Comparison of ENCODE assay signal across 11 cellular contexts in genomic region chr6:111781055-111781708, GRCh38.
DNase-seq lines count a peak whose midpoint lies in the region; ATAC-seq and TF ChIP-seq lines count a peak whose summit lies in the region.
"Had no signal": no experiment of that assay in that cellular context is flagged by ENCODE, and none has a peak within 500 bp of the region (broad histone marks: within the 10 kb centered on the region; RNA-seq: fewer than 3 reads in every experiment).

No MANE protein-coding gene starts in this region.

- peaks cover 49% of the 10 kb centered on the region for H3K36me3 Mint-ChIP-seq in activated CD4-positive, alpha-beta memory T cell treated with anti-CD3 and anti-CD28 coated beads for 36 hours

- TF ChIP-seq RAD21 in SK-N-SH (IDR thresholded peaks at IDR 0.05; ENCODE audit: low read length) = no peak

- H3K27ac ChIP-seq in SK-N-SH (ENCODE audit: low read depth in 2 of 2, low read length in 1 of 2) = no peak overlapping the region; a peak in 1 of 4 replicates
- H3K27ac ChIP-seq in gastroesophageal sphincter = peak overlapping the region in 1 of 4 donors; percentile 6
- H3K27ac ChIP-seq in skin epidermis = peak overlapping the region in 13 of 21 experiments; percentile 1 to 79 (median 55)

- 75% methylated on average over 11 of the region's 11 CpGs for WGBS in SK-N-SH (ENCODE audit: low lambda C conversion rate)
- 54 to 62% methylated on average over 11 of the region's 11 CpGs for WGBS in gastroesophageal sphincter (ENCODE audit: low coverage in 1 of 2), 2 donors

- no peaks in the 10 kb centered on the region for H4K20me1 ChIP-seq in SK-N-SH (ENCODE audit: insufficient read depth)

- no peaks in the 10 kb centered on the region for H3K27me3 Mint-ChIP-seq in activated CD4-positive, alpha-beta memory T cell treated with anti-CD3 and anti-CD28 coated beads for 36 hours

- TF ChIP-seq CTCF in SK-N-SH (IDR thresholded peaks at IDR 0.05) (no peak), gastroesophageal sphincter (IDR thresholded peaks at IDR 0.05) (no peak)

- CTCF ChIA-PET in SK-N-SH (lab: Yijun Ruan, JAX) = interaction anchor here (1.7 kb wide), 1 partner anchor 70 kb away, joined by 5 read pairs; no protein-coding TSS in a partner anchor
- CTCF ChIA-PET in activated CD4-positive, alpha-beta memory T cell treated with anti-CD3 and anti-CD28 coated beads for 36 hours (lab: Charles Lee) = interaction anchor here (0.9 to 1.5 kb wide), 3 partner anchors 12 to 23 kb away, joined by 3 to 4 read pairs (median 3); no protein-coding TSS in a partner anchor

- H3K9me3 ChIP-seq in SK-N-SH = no peaks in the 10 kb centered on the region
- H3K9me3 ChIP-seq in gastroesophageal sphincter = no peaks in the 10 kb centered on the region

- peak overlapping the region; percentile 53 for H3K4me3 Mint-ChIP-seq in activated CD4-positive, alpha-beta memory T cell treated with anti-CD3 and anti-CD28 coated beads for 36 hours

- no peaks in the 10 kb centered on the region for H3K9me2 ChIP-seq in SK-N-SH

- H3K27ac Mint-ChIP-seq in activated CD4-positive, alpha-beta memory T cell treated with anti-CD3 and anti-CD28 coated beads for 36 hours = peak overlapping the region; percentile 81

- H3K4me3 ChIP-seq in SK-N-SH (ENCODE audit: low read depth in 2 of 2, low read length in 1 of 2) (no peak overlapping the region), gastroesophageal sphincter (no peak overlapping the region), skin epidermis (no peak overlapping the region)
- H3K4me3 ChIP-seq: GM12878 had no signal

- TF ChIP-seq EP300 in SK-N-SH (IDR thresholded peaks at IDR 0.05; ENCODE audit: borderline replicate concordance in 1 of 2, low read depth in 1 of 2, low read length in 1 of 2) (no peak), gastroesophageal sphincter (IDR thresholded peaks at IDR 0.05) (no peak)

- no peak overlapping the region for H3K4me2 ChIP-seq in SK-N-SH

- no peak overlapping the region for H3K9ac ChIP-seq in SK-N-SH

- peaks cover 5% of the 10 kb centered on the region for H3F3A ChIP-seq in SK-N-SH (replicated peaks; ENCODE audit: insufficient read depth)

- H3K4me1 Mint-ChIP-seq in activated CD4-positive, alpha-beta memory T cell treated with anti-CD3 and anti-CD28 coated beads for 36 hours (ENCODE audit: low read depth) = peaks cover 95% of the 10 kb centered on the region

- DNase-seq in SK-N-SH = no peak
- no peak for DNase-seq in activated CD4-positive, alpha-beta memory T cell treated with anti-CD3 and anti-CD28 coated beads for 36 hours
- DNase-seq in amygdala (lab: John Stamatoyannopoulos, UW) = no peak
- DNase-seq in NCI-H146 treated with DMSO at 0.1 percent for 48 hours (lab: John Stamatoyannopoulos, UW; ENCODE audit: unreplicated experiment) = no peak
- DNase-seq: ACHN; activated CD4-positive, alpha-beta T cell treated with anti-CD3 and anti-CD28 coated beads, Interleukin-2, amount 50 U/mL, for 4 hours had no signal

- intact Hi-C loops in activated CD4-positive, alpha-beta memory T cell treated with anti-CD3 and anti-CD28 coated beads for 36 hours (cut with micrococcal nuclease) = no loop called here

- POLR2A ChIA-PET in SK-N-SH (lab: Yijun Ruan, JAX) = interaction anchor here (1.1 kb wide), 1 partner anchor 12 kb away, joined by 4 read pairs; no protein-coding TSS in a partner anchor
- POLR2A ChIA-PET in activated CD4-positive, alpha-beta memory T cell treated with anti-CD3 and anti-CD28 coated beads for 36 hours (lab: Charles Lee) = interaction anchor here (1.0 to 2.5 kb wide), 5 partner anchors 8 to 21 kb away, joined by 3 to 11 read pairs (median 4); no protein-coding TSS in a partner anchor

- H2AFZ ChIP-seq in SK-N-SH (ENCODE audit: low read depth) = no peak overlapping the region

- H3K4me1 ChIP-seq in SK-N-SH (ENCODE audit: control insufficient read depth in 1 of 2, insufficient read depth in 2 of 2, low read depth in 1 of 2, low read length in 1 of 2) (peaks cover 17 to 34% of the 10 kb centered on the region in 2 experiments; a peak in 3 of 4 replicates), gastroesophageal sphincter (peaks cover 0 to 48% (median 4%) of the 10 kb centered on the region in 3 donors)

- ATAC-seq in SK-N-SH treated with all-trans-retinoic acid at 6 μM for 48 hours (peak; percentile 36; the same call in 2 of the 3 replicates), gastroesophageal sphincter (peak; percentile 52), HG03565 (IDR thresholded peaks at IDR 0.05; ENCODE audit: unreplicated experiment) (no peak)
- ATAC-seq: GM12878 had no signal

- no peak for TF ChIP-seq POLR2A in gastroesophageal sphincter (IDR thresholded peaks at IDR 0.05)

- H3K9me3 Mint-ChIP-seq in activated CD4-positive, alpha-beta memory T cell treated with anti-CD3 and anti-CD28 coated beads for 36 hours = peaks cover 2% of the 10 kb centered on the region

- H3K27me3 ChIP-seq in SK-N-SH (ENCODE audit: insufficient read depth) (no peaks in the 10 kb centered on the region), gastroesophageal sphincter (no peaks in the 10 kb centered on the region)

- no peaks in the 10 kb centered on the region for H3K36me3 ChIP-seq in SK-N-SH (replicated peaks in 1 of 2; ENCODE audit: control insufficient read depth in 1 of 2, insufficient read depth in 2 of 2, low read length in 1 of 2)
- H3K36me3 ChIP-seq in gastroesophageal sphincter = no peaks in the 10 kb centered on the region

- H3K79me2 ChIP-seq in SK-N-SH (ENCODE audit: insufficient read depth) = no peaks in the 10 kb centered on the region; the same call in 1 of the 2 replicates

TF ChIP-seq in SK-N-SH treated with all-trans-retinoic acid at 6 μM for 48 hours, 23 proteins besides CTCF, POLR2A, EP300 and RAD21:
- TF ChIP-seq ZFP3 (CRISPR knock-in tag; IDR thresholded peaks at IDR 0.05) (no peak), ARNTL (CRISPR knock-in tag; IDR thresholded peaks at IDR 0.05; ENCODE audit: borderline replicate concordance, low read depth) (no peak), CSDC2 (CRISPR knock-in tag; IDR thresholded peaks at IDR 0.05) (no peak), ZNF8 (CRISPR knock-in tag; IDR thresholded peaks at IDR 0.05) (no peak), GLIS3 (CRISPR knock-in tag; IDR thresholded peaks at IDR 0.05) (no peak), PPARA (CRISPR knock-in tag; IDR thresholded peaks at IDR 0.05; ENCODE audit: borderline replicate concordance) (no peak), SNAI2 (CRISPR knock-in tag; IDR thresholded peaks at IDR 0.05) (no peak), TOX (CRISPR knock-in tag; IDR thresholded peaks at IDR 0.05; ENCODE audit: borderline replicate concordance) (no peak), CREB5 (CRISPR knock-in tag; IDR thresholded peaks at IDR 0.05; ENCODE audit: low read depth) (no peak)

TF ChIP-seq in SK-N-SH, 30 proteins besides CTCF, POLR2A, EP300 and RAD21:
- TF ChIP-seq GATA2 (CRISPR knock-in tag; IDR thresholded peaks at IDR 0.05) (no peak), MAX (IDR thresholded peaks at IDR 0.05; ENCODE audit: low read depth) (no peak), JUND (IDR thresholded peaks at IDR 0.05) (no peak), MXI1 (IDR thresholded peaks at IDR 0.05; ENCODE audit: low read depth, low read length) (no peak), FOXM1 (IDR thresholded peaks at IDR 0.05; ENCODE audit: low read depth) (no peak), RFX5 (IDR thresholded peaks at IDR 0.05; ENCODE audit: low read length) (no peak), NFIC (IDR thresholded peaks at IDR 0.05; ENCODE audit: borderline replicate concordance) (no peak), USF2 (IDR thresholded peaks at IDR 0.05; ENCODE audit: borderline replicate concordance, low read depth, low read length) (no peak), ZBTB33 (IDR thresholded peaks at IDR 0.05; ENCODE audit: borderline replicate concordance, low read depth) (no peak), NRF1 (IDR thresholded peaks at IDR 0.05; ENCODE audit: low read depth, low read length) (no peak), CHD2 (IDR thresholded peaks at IDR 0.05; ENCODE audit: low read length, partially characterized antibody) (no peak), MEF2A (IDR thresholded peaks at IDR 0.05; ENCODE audit: borderline replicate concordance, low read depth) (no peak)

Comparison
In these comparisons a context has a peak if more than half of its experiments do, and no peak if none do; other contexts are left out.
1. H3K27ac ChIP-seq: peak in skin epidermis (13 of 21); none in SK-N-SH (0 of 2).